13 cellular contexts compared by ENCODE assay signal in genomic region chr10:80518807-80519360, GRCh38. TPM values are rescaled to one million over a fixed set of nuclear protein-coding genes. Genes with fewer than 3 reads are reported as not detected.
DNase-seq lines count a peak whose midpoint lies in the region; ATAC-seq, FAIRE-seq and TF ChIP-seq lines count a peak whose summit lies in the region.
"Had no signal": no experiment of that assay in that cellular context is flagged by ENCODE, and none has a peak within 500 bp of the region (broad histone marks: within the 10 kb centered on the region; RNA-seq: fewer than 3 reads in every experiment).

No MANE protein-coding gene starts in this region.

- H3K4me2 ChIP-seq in HepG2 (ENCODE audit: low read depth, low read length): no peak overlapping the region
- H3K4me2 ChIP-seq in PC-9: no peak overlapping the region

- H3K27me3 ChIP-seq in right lobe of liver (no peaks in the 10 kb centered on the region), HepG2 (ENCODE audit: control insufficient read depth in 1 of 2, insufficient read depth in 2 of 2, low read length in 2 of 2) (no peaks in the 10 kb centered on the region), PC-9 (ENCODE audit: insufficient read depth, low read depth) (no peaks in the 10 kb centered on the region), heart left ventricle (no peaks in the 10 kb centered on the region), upper lobe of left lung (no peaks in the 10 kb centered on the region)
- H3K27me3 ChIP-seq: brain microvascular endothelial cell had no signal

- 58% methylated on average over 3 of the region's 7 CpGs for WGBS in right lobe of liver (ENCODE audit: insufficient coverage, low coverage, low lambda C conversion rate, missing lambda C conversion rate)
- 99% methylated on average over 4 of the region's 7 CpGs for WGBS in HepG2 (ENCODE audit: low lambda C conversion rate)
- 48 to 58% (median 55%) methylated on average over 7 of the region's 7 CpGs for WGBS in heart left ventricle, 4 donors
- WGBS in upper lobe of left lung, 2 donors: 58 to 77% methylated on average over 4 to 7 of the region's 7 CpGs

- in situ Hi-C loops in HepG2 (cut with HindIII; ENCODE audit: extremely low pct_ligation_motif_present, low pct_unique_long_range_greater_than_20kb): loop anchor here (25.0 kb wide), 1 partner anchor 257 kb away; no protein-coding TSS in a partner anchor

- TF ChIP-seq RAD21 in HepG2 (CRISPR knock-in tag; IDR thresholded peaks at IDR 0.05): no peak

- TF ChIP-seq EP300 in HepG2 (IDR thresholded peaks at IDR 0.05; ENCODE audit: low read depth in 2 of 2, low read length in 2 of 2): no peak
- no peak for TF ChIP-seq EP300 in HepG2 (CRISPR knock-in tag; IDR thresholded peaks at IDR 0.05; ENCODE audit: borderline replicate concordance)
- TF ChIP-seq EP300 in upper lobe of left lung (IDR thresholded peaks at IDR 0.05): no peak

- no peak for FAIRE-seq in HepG2 (lab: Jason Lieb, UNC)
- no peak for FAIRE-seq in HTR-8/SVneo (lab: Jason Lieb, UNC)

- H3K27ac ChIP-seq in right lobe of liver (no peak overlapping the region), HepG2 (ENCODE audit: extremely low read length, insufficient read depth, low read length) (no peak overlapping the region), PC-9 (no peak overlapping the region), heart left ventricle (peak overlapping the region in 11 of 12 donors; percentile 3 to 67 (median 56)), upper lobe of left lung (peak overlapping the region in 3 of 4 donors; percentile 13 to 37 (median 22))
- H3K27ac ChIP-seq: brain microvascular endothelial cell had no signal

- intact Hi-C loops in right lobe of liver (cut with DNase I): no loop called here
- intact Hi-C loops in HepG2 (cut with micrococcal nuclease; ENCODE audit: unreplicated experiment): no loop called here
- intact Hi-C loops in PC-9 (cut with micrococcal nuclease; ENCODE audit: unreplicated experiment): no loop called here
- intact Hi-C loops in heart left ventricle (cut with DNase I): no loop called here

- H3K4me1 ChIP-seq in right lobe of liver: no peaks in the 10 kb centered on the region
- H3K4me1 ChIP-seq in HepG2 (ENCODE audit: insufficient read depth, low read length): peaks cover 5% of the 10 kb centered on the region
- no peaks in the 10 kb centered on the region for H3K4me1 ChIP-seq in PC-9 (replicated peaks; ENCODE audit: insufficient read depth)
- H3K4me1 ChIP-seq in heart left ventricle: peaks cover 3 to 49% (median 31%) of the 10 kb centered on the region in 12 donors
- peaks cover 10 to 21% (median 17%) of the 10 kb centered on the region in 4 donors for H3K4me1 ChIP-seq in upper lobe of left lung

- H3F3A ChIP-seq in PC-9 (ENCODE audit: insufficient read depth, low read depth): peaks cover 81% of the 10 kb centered on the region

- H3K4me3 ChIP-seq in right lobe of liver (no peak overlapping the region), HepG2 (replicated peaks in 1 of 3; ENCODE audit: insufficient read depth in 1 of 3, low read depth in 2 of 3, low read length in 3 of 3) (no peak overlapping the region), PC-9 (no peak overlapping the region), heart left ventricle (no peak overlapping the region), upper lobe of left lung (no peak overlapping the region)

- POLR2A ChIA-PET in HepG2 (lab: Yijun Ruan, JAX) (no interaction called here), PC-9 (lab: Charles Lee; ENCODE audit: unreplicated experiment) (no interaction called here)

- BruUV-seq in HepG2 (replicated peaks; lab: Mats Ljungman, UMichigan) (no TSS peak), PC-9 (replicated peaks; lab: Mats Ljungman, UMichigan) (TSS peak; percentile 4)

- H2AFZ ChIP-seq in HepG2 (ENCODE audit: low read length) (no peak overlapping the region), PC-9 (no peak overlapping the region)

- H3K9me3 ChIP-seq in right lobe of liver (no peaks in the 10 kb centered on the region), HepG2 (ENCODE audit: low read length) (no peaks in the 10 kb centered on the region), PC-9 (ENCODE audit: insufficient read depth, low read depth) (no peaks in the 10 kb centered on the region), heart left ventricle (no peaks in the 10 kb centered on the region), upper lobe of left lung (no peaks in the 10 kb centered on the region)

- H4K20me1 ChIP-seq in HepG2 (ENCODE audit: insufficient read depth, low read length) (0 out of 2 replicates have a peak, but pooled peaks cover 2% of the 10 kb centered on the region), PC-9 (ENCODE audit: insufficient read depth) (no peaks in the 10 kb centered on the region)

- CTCF ChIA-PET in HepG2 (lab: Yijun Ruan, JAX; ENCODE audit: low intra/inter-chr PET ratio, low total read pairs): no interaction called here
- CTCF ChIA-PET in PC-9 (lab: Charles Lee): no interaction called here

- ATAC-seq in right lobe of liver (peak in 3 of 4 donors; percentile 9 to 16 (median 10)), HepG2 (no peak), heart left ventricle (peak; percentile 32 to 79 (median 56)), upper lobe of left lung (ENCODE audit: low FRiP score in 2 of 2) (peak in 1 of 2 donors; percentile 7), HG02884 (IDR thresholded peaks at IDR 0.05; ENCODE audit: unreplicated experiment) (no peak)

- TF ChIP-seq CTCF in right lobe of liver (IDR thresholded peaks at IDR 0.05) (no peak), HepG2 (CRISPR knock-in tag; IDR thresholded peaks at IDR 0.05) (no peak), PC-9 (conservative IDR thresholded peaks at IDR 0.05) (no peak), heart left ventricle (IDR thresholded peaks at IDR 0.05) (no peak), upper lobe of left lung (IDR thresholded peaks at IDR 0.05) (no peak)

- TF ChIP-seq POLR2A in right lobe of liver (IDR thresholded peaks at IDR 0.05) (no peak), HepG2 (IDR thresholded peaks at IDR 0.05; ENCODE audit: insufficient read depth in 1 of 2, low read depth in 2 of 2, low read length in 2 of 2) (no peak), heart left ventricle (IDR thresholded peaks at IDR 0.05) (no peak), upper lobe of left lung (IDR thresholded peaks at IDR 0.05) (no peak)

- H3K36me3 ChIP-seq in right lobe of liver (peaks cover under 1 to 52% (median 17%) of the 10 kb centered on the region in 4 donors), HepG2 (replicated peaks in 1 of 2; ENCODE audit: control insufficient read depth in 1 of 2, insufficient read depth in 2 of 2, low read length in 2 of 2) (peaks cover 38 to 61% of the 10 kb centered on the region in 2 experiments), PC-9 (ENCODE audit: low read depth) (peaks cover 42% of the 10 kb centered on the region), heart left ventricle (peaks cover 0 to 76% (median 57%) of the 10 kb centered on the region in 9 donors), upper lobe of left lung (peaks cover 37 to 85% (median 70%) of the 10 kb centered on the region in 4 donors)

- DNase-seq in right lobe of liver: peak in 2 of 3 donors; percentile 19 to 36
- no peak for DNase-seq in HepG2 (ENCODE audit: low spot score)
- DNase-seq in PC-9: no peak
- peak in 3 of 5 donors; percentile 45 to 70 (median 55) for DNase-seq in heart left ventricle
- DNase-seq in upper lobe of left lung: peak in 1 of 2 donors; percentile 26
- no peak for DNase-seq in HTR-8/SVneo (ENCODE audit: insufficient read length, low spot score)
- DNase-seq in activated CD8-positive, alpha-beta memory T cell treated with anti-CD3 and anti-CD28 coated beads, Interleukin-2, amount 50 U/mL, for 4 hours: no peak
- DNase-seq: activated CD4-positive, alpha-beta T cell treated with anti-CD3 and anti-CD28 coated beads, Interleukin-2, amount 50 U/mL, for 48 hours; brain microvascular endothelial cell; GOT3 had no signal

- no peak overlapping the region for H3K9ac ChIP-seq in HepG2 (ENCODE audit: insufficient read depth, low read depth, low read length)

- no peaks in the 10 kb centered on the region for H3K79me2 ChIP-seq in HepG2 (ENCODE audit: insufficient read depth, low read length)
- 0 out of 2 replicates have a peak, but pooled peaks cover 6% of the 10 kb centered on the region for H3K79me2 ChIP-seq in PC-9 (ENCODE audit: low read depth)

- H3K9me2 ChIP-seq in PC-9 (ENCODE audit: insufficient read depth): no peaks in the 10 kb centered on the region

TF ChIP-seq in HepG2, 621 proteins besides CTCF, POLR2A, EP300 and RAD21:
- TF ChIP-seq HDAC6 (IDR thresholded peaks at IDR 0.05; ENCODE audit: low read depth, low read length): no peak
- no peak for TF ChIP-seq ZNF850 (CRISPR knock-in tag; conservative IDR thresholded peaks at IDR 0.05)
- no peak for TF ChIP-seq ZNF570 (CRISPR knock-in tag; IDR thresholded peaks at IDR 0.05; ENCODE audit: borderline replicate concordance)

RNA-seq across cellular contexts. Expression of gene SH2D4B, which starts 18.8 kb away (rescaled TPM):
- not detected for total RNA-seq in right lobe of liver
- not detected in 2 replicates for total RNA-seq in HepG2 (2016; rRNA removed; fragmentation: Illumina TruSeq; extraction: Trizol)
- 0.09 TPM in 1 of 2 replicates, not detected in the other for total RNA-seq in HepG2 (2016; cell fraction: cytosol; rRNA removed; fragmentation: Illumina TruSeq; extraction: Trizol; ENCODE audit: low read depth)
- total RNA-seq in HepG2 (2016; cell fraction: insoluble cytoplasmic fraction; rRNA removed; fragmentation: Illumina TruSeq; extraction: Trizol): not detected in 2 replicates
- not detected in 2 replicates for total RNA-seq in HepG2 (2016; cell fraction: membrane; rRNA removed; fragmentation: Illumina TruSeq; extraction: Trizol)
- total RNA-seq in HepG2 (2016; cell fraction: nucleus; rRNA removed; fragmentation: Illumina TruSeq; extraction: Trizol): 0.09 TPM in 1 of 2 replicates, not detected in the other
- not detected in 2 replicates for polyA plus RNA-seq in HepG2 (2011; rRNA removed)
- polyA plus RNA-seq in HepG2 (2011; cell fraction: cytosol; rRNA removed): not detected in 2 replicates
- 0.03 TPM in 1 of 2 replicates, not detected in the other for polyA plus RNA-seq in HepG2 (2011; cell fraction: nucleus; rRNA removed)
- polyA plus RNA-seq in HepG2 (2012): not detected in 2 replicates
- polyA plus RNA-seq in HepG2 (2016; cell fraction: cytosol; fragmentation: Illumina TruSeq; extraction: Trizol; ENCODE audit: low read depth): not detected in 2 replicates
- not detected in 2 replicates for polyA plus RNA-seq in HepG2 (2016; cell fraction: insoluble cytoplasmic fraction; fragmentation: Illumina TruSeq; extraction: Trizol; ENCODE audit: low read depth)
- polyA plus RNA-seq in HepG2 (2016; cell fraction: membrane; fragmentation: Illumina TruSeq; extraction: Trizol; ENCODE audit: low read depth): not detected in 2 replicates
- polyA plus RNA-seq in HepG2 (2016; cell fraction: nucleus; fragmentation: Illumina TruSeq; extraction: Trizol; ENCODE audit: insufficient read depth, low read depth): not detected in 2 replicates
- polyA minus RNA-seq in HepG2 (2011; rRNA and poly(A)+ RNA removed; ENCODE audit: low replicate concordance): 0.04 and 0.12 TPM in 2 replicates
- polyA minus RNA-seq in HepG2 (2011; cell fraction: cytosol; rRNA and poly(A)+ RNA removed): not detected in 2 replicates
- polyA minus RNA-seq in HepG2 (2011; cell fraction: nucleus; rRNA and poly(A)+ RNA removed): not detected in 2 replicates
- 0.24 TPM in 1 of 2 replicates, not detected in the other for total RNA-seq in PC-9 (2021)
- total RNA-seq in heart left ventricle: under 1 TPM in 1 of 9 donors, not detected in 8; 0.19 TPM
- not detected for polyA plus RNA-seq in heart left ventricle
- total RNA-seq in upper lobe of left lung: 1 to 10 TPM in 1 of 6 donors, under 1 TPM in 4, not detected in 1; 0.15 to 1.0 (median 0.55) TPM
- total RNA-seq: fibroblast of villous mesenchyme had no signal
- polyA plus RNA-seq: liver had no signal

Comparison
In these comparisons a context has a peak if more than half of its experiments do, and no peak if none do; other contexts are left out.
1. ATAC-seq: peak in right lobe of liver (3 of 4) and heart left ventricle (4 of 4); none in HepG2 (single experiment) and HG02884 (single experiment).
2. DNase-seq: peak in right lobe of liver (2 of 3) and heart left ventricle (3 of 5); none in HepG2 (single experiment), PC-9 (0 of 2), HTR-8/SVneo (single experiment) and activated CD8-positive, alpha-beta memory T cell treated with anti-CD3 and anti-CD28 coated beads, Interleukin-2, amount 50 U/mL, for 4 hours (single experiment).
3. H3K27ac ChIP-seq: peak in heart left ventricle (11 of 12) and upper lobe of left lung (3 of 4); none in right lobe of liver (0 of 3), HepG2 (single experiment) and PC-9 (single experiment).